ENCODE assay signal across 8 cellular contexts in the genomic region with DNA sequence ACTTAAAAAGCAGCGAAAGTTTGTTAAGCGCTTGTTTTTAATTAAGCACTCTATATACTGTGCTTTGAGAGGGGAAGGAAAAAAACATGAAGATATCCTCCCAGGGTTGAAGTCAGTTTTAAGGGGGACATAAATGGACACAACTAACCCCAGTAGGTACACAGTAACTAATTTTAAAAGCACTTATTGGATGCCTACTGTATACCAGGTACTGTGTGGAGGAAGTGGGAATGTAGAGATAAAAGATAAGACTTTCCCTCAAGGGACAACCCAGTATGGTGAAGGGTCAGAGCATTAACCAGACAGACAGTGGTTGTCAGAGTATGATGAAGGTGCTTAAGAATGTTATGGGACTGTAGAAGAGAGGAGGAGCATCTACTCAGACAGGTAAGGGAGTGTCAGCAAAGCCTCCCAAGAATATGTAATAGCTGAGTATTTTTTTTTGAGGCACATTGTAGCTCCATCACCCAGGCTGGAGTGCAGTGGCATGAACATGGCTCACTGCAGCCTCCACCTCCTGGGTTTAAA. TPM values are rescaled to one million over a fixed set of nuclear protein-coding genes. Genes with fewer than 3 reads are reported as not detected.
DNase-seq lines count a peak whose midpoint lies in the region; TF ChIP-seq lines count a peak whose summit lies in the region.

No MANE protein-coding gene starts in this region.

- peaks cover 38% of the 10 kb centered on the region for H3K36me3 ChIP-seq in NT2/D1 (ENCODE audit: insufficient read depth, insufficient read length, low read length)
- H3K36me3 ChIP-seq in endocrine pancreas (ENCODE audit: control insufficient read depth, insufficient read depth, low read length) = no peaks in the 10 kb centered on the region
- no peaks in the 10 kb centered on the region for H3K36me3 ChIP-seq in neural cell (ENCODE audit: insufficient read depth, low read length)

- H3K4me3 ChIP-seq in NT2/D1 (ENCODE audit: insufficient read length, low read depth) (peak overlapping the region; percentile 83), endocrine pancreas (ENCODE audit: control insufficient read depth, insufficient read depth, low read length) (peak overlapping the region; percentile 83), neural cell (ENCODE audit: low read length) (peak overlapping the region; percentile 77)

- H3K4me2 ChIP-seq in neural cell (ENCODE audit: low read length) = peak overlapping the region; percentile 95

- TF ChIP-seq CTCF in CD14-positive monocyte (IDR thresholded peaks at IDR 0.05) (no peak), neural cell (IDR thresholded peaks at IDR 0.05; ENCODE audit: poor library complexity, severe bottlenecking) (no peak)

- peaks cover 12% of the 10 kb centered on the region for H3K27me3 ChIP-seq in NT2/D1 (ENCODE audit: insufficient read depth, insufficient read length)
- H3K27me3 ChIP-seq in endocrine pancreas (ENCODE audit: control insufficient read depth, insufficient read depth, low read length) = no peaks in the 10 kb centered on the region
- H3K27me3 ChIP-seq in neural cell (ENCODE audit: insufficient read depth, low read depth, low read length) = peaks cover 7% of the 10 kb centered on the region

- peaks cover 40% of the 10 kb centered on the region for H3K4me1 Mint-ChIP-seq in CD14-positive monocyte

- H3K4me1 ChIP-seq in NT2/D1 (ENCODE audit: insufficient read depth, insufficient read length) = no peaks in the 10 kb centered on the region
- H3K4me1 ChIP-seq in endocrine pancreas (ENCODE audit: control insufficient read depth, insufficient read depth, low read length) = peaks cover 10% of the 10 kb centered on the region

- H3K9me3 ChIP-seq in NT2/D1 (ENCODE audit: insufficient read depth, low read length) = no peaks in the 10 kb centered on the region
- no peaks in the 10 kb centered on the region for H3K9me3 ChIP-seq in endocrine pancreas (ENCODE audit: control insufficient read depth, low read length)
- no peaks in the 10 kb centered on the region for H3K9me3 ChIP-seq in neural cell (ENCODE audit: low read length)

- peak overlapping the region; percentile 96 to 99 for H3K4me3 Mint-ChIP-seq in CD14-positive monocyte

- peaks cover 1 to 5% (median 2%) of the 10 kb centered on the region in 3 donors for H3K27me3 Mint-ChIP-seq in CD14-positive monocyte (ENCODE audit: low read depth in 3 of 3)

- no peak for TF ChIP-seq EP300 in neural cell (conservative IDR thresholded peaks at IDR 0.05; ENCODE audit: poor library complexity, severe bottlenecking)

- TF ChIP-seq RAD21 in neural cell (conservative IDR thresholded peaks at IDR 0.05) = no peak

- H3K36me3 Mint-ChIP-seq in CD14-positive monocyte = peaks cover 19 to 31% of the 10 kb centered on the region in 2 donors

- H3K27ac Mint-ChIP-seq in CD14-positive monocyte = peak overlapping the region; percentile 98 to 100 (median 99)

- intact Hi-C loops in CD14-positive monocyte (cut with micrococcal nuclease) = no loop called here

- H4K20me1 ChIP-seq in neural cell (ENCODE audit: insufficient read depth) = no peaks in the 10 kb centered on the region

- in situ Hi-C loops in G401 (cut with HindIII; ENCODE audit: low sequenced_read_pairs) = no loop called here
- in situ Hi-C loops in KBM-7 (cut with MboI; ENCODE audit: low pct_unique_long_range_greater_than_20kb, low sequenced_read_pairs) = no loop called here

- peak overlapping the region; percentile 85 for H3K27ac ChIP-seq in neural cell (ENCODE audit: low read length)

- no peaks in the 10 kb centered on the region for H3K9me2 ChIP-seq in neural cell (ENCODE audit: insufficient read depth, low read length)

- no peaks in the 10 kb centered on the region for H3K9me3 Mint-ChIP-seq in CD14-positive monocyte

- H3K79me2 ChIP-seq in neural cell (replicated peaks; ENCODE audit: insufficient read depth, low read length) = peaks cover 39% of the 10 kb centered on the region

- peak overlapping the region; percentile 87 for H2AFZ ChIP-seq in neural cell (ENCODE audit: low read depth, low read length)

- H3K9ac ChIP-seq in NT2/D1 (ENCODE audit: insufficient read length, low read depth) = peak overlapping the region; percentile 96
- peak overlapping the region; percentile 92 for H3K9ac ChIP-seq in endocrine pancreas (ENCODE audit: control insufficient read depth, insufficient read depth, low read length)
- peak overlapping the region; percentile 81 for H3K9ac ChIP-seq in neural cell (ENCODE audit: low read length)

- no peaks in the 10 kb centered on the region for H3F3A ChIP-seq in neural cell (ENCODE audit: insufficient read depth, low read length, poor library complexity, severe bottlenecking)

- DNase-seq in CD14-positive monocyte (ENCODE audit: low spot score) (no peak), NT2/D1 (ENCODE audit: low read depth, low spot score) (no peak), G401 (ENCODE audit: low spot score) (no peak), KBM-7 (no peak), NCI-H510A (lab: John Stamatoyannopoulos, UW) (no peak), kidney glomerular epithelial cell (lab: John Stamatoyannopoulos, UW) (no peak)

TF ChIP-seq in neural cell, 6 proteins besides CTCF, POLR2A, EP300 and RAD21:
- TF ChIP-seq TAF1 (IDR thresholded peaks at IDR 0.05; ENCODE audit: low read depth) = no peak
- no peak for TF ChIP-seq MXI1 (conservative IDR thresholded peaks at IDR 0.05; ENCODE audit: poor library complexity, severe bottlenecking)
- no peak for TF ChIP-seq SMC3 (conservative IDR thresholded peaks at IDR 0.05; ENCODE audit: poor library complexity)

RNA-seq across cellular contexts. Expression of gene ABCF1, which starts 0.9 kb away (rescaled TPM):
- polyA plus RNA-seq in CD14-positive monocyte (10 to 100 TPM in 1 of 2 donors, 1 to 10 TPM in 1; 7.5 to 14.6 TPM), neural cell (17.6 and 19.5 TPM in 2 replicates)
- 32.6 and 37.5 TPM in 2 replicates for polyA minus RNA-seq in neural cell
- 41.9 and 83.7 TPM in 2 replicates for total RNA-seq in G401 (2014; rRNA removed; shearing (Covaris generic))

RNA-seq across cellular contexts. Expression of gene PRR3, which starts 15.0 kb away (rescaled TPM):
- polyA plus RNA-seq in CD14-positive monocyte (1 to 10 TPM; 2.8 to 3.6 TPM), neural cell (11.7 and 13.0 TPM in 2 replicates)
- polyA minus RNA-seq in neural cell = 29.8 and 30.7 TPM in 2 replicates
- total RNA-seq in G401 (2014; rRNA removed; shearing (Covaris generic)) = 3.4 and 5.9 TPM in 2 replicates

RNA-seq across cellular contexts. Expression of gene GNL1, which starts 15.9 kb away (rescaled TPM):
- polyA plus RNA-seq in CD14-positive monocyte (10 to 100 TPM; 10.3 to 12.9 TPM), neural cell (32.1 and 38.9 TPM in 2 replicates)
- 62.6 and 65.3 TPM in 2 replicates for polyA minus RNA-seq in neural cell
- 102 and 129 TPM in 2 replicates for total RNA-seq in G401 (2014; rRNA removed; shearing (Covaris generic))

RNA-seq across cellular contexts. Expression of gene PPP1R10, which starts 44.9 kb away (rescaled TPM):
- polyA plus RNA-seq in CD14-positive monocyte = 10 to 100 TPM in 1 of 2 donors, 1 to 10 TPM in 1; 9.5 to 16.4 TPM
- 13.7 and 18.8 TPM in 2 replicates for polyA plus RNA-seq in neural cell
- polyA minus RNA-seq in neural cell = 36.0 and 41.6 TPM in 2 replicates
- total RNA-seq in G401 (2014; rRNA removed; shearing (Covaris generic)) = 6.8 and 14.4 TPM in 2 replicates

RNA-seq across cellular contexts. Expression of gene MRPS18B, which starts 45.5 kb away (rescaled TPM):
- polyA plus RNA-seq in CD14-positive monocyte (10 to 100 TPM; 45.2 to 52.4 TPM), neural cell (77.7 and 106 TPM in 2 replicates)
- polyA minus RNA-seq in neural cell = 56.3 and 58.2 TPM in 2 replicates
- 38.3 and 47.5 TPM in 2 replicates for total RNA-seq in G401 (2014; rRNA removed; shearing (Covaris generic))
